ENCODE assay signal across 35 cellular contexts in genomic region chr12:61920230-61920629, GRCh38.
"Had no signal": no experiment of that assay in that cellular context is flagged by ENCODE, and none has a peak within 500 bp of the region (broad histone marks: within the 10 kb centered on the region; RNA-seq: fewer than 3 reads in every experiment).

No MANE protein-coding gene starts in this region.

- H3K4me1 ChIP-seq: adrenal gland, ascending aorta, body of pancreas, breast epithelium had no signal

- H3K4me3 ChIP-seq: adrenal gland, ascending aorta, body of pancreas, breast epithelium, cardiac muscle cell had no signal

- DNase-seq: activated effector memory CD4-positive, alpha-beta T cell treated with anti-CD3 and anti-CD28 coated beads, Interleukin-2, amount 50 U/mL, for 16 hours; activated effector memory CD4-positive, alpha-beta T cell treated with Interleukin-2 at 50 U/mL for 16 hours; activated gamma-delta T cell; activated gamma-delta T cell treated with Interleukin-2 at 50 U/mL for 16 hours; activated naive CD4-positive, alpha-beta T cell; activated naive CD4-positive, alpha-beta T cell treated with anti-CD3 and anti-CD28 coated beads for 36 hours; activated naive CD4-positive, alpha-beta T cell treated with anti-CD3 and anti-CD28 coated beads, Interleukin-2, amount 10 ng/mL, durations not matched to agents 7 days and 5 days; activated naive CD4-positive, alpha-beta T cell treated with anti-CD3 and anti-CD28 coated beads, Interleukin-2, amount 50 U/mL, for 16 hours; activated naive CD4-positive, alpha-beta T cell treated with Interleukin-2 at 50 U/mL for 16 hours; activated naive CD8-positive, alpha-beta T cell treated with anti-CD3 and anti-CD28 coated beads for 36 hours; activated naive CD8-positive, alpha-beta T cell treated with anti-CD3 and anti-CD28 coated beads, Interleukin-2, amount 10 ng/mL, durations not matched to agents 7 days and 5 days; activated naive CD8-positive, alpha-beta T cell treated with anti-CD3 and anti-CD28 coated beads, Interleukin-2, amount 50 U/mL, for 24 hours; activated T-cell treated with anti-CD3 and anti-CD28 coated beads for 4 hours; activated T-cell treated with anti-CD3 and anti-CD28 coated beads, Interleukin-2, amount 50 U/mL, for 1 hour; activated T-cell treated with anti-CD3 and anti-CD28 coated beads, Interleukin-2, amount 50 U/mL, for 24 hours; activated T-cell treated with anti-CD3 and anti-CD28 coated beads, Interleukin-2, amount 50 U/mL, for 4 hours; activated T-cell treated with anti-CD3 and anti-CD28 coated beads, Interleukin-2, amount 50 U/mL, for 48 hours; activated T-cell treated with anti-CD3 and anti-CD28 coated beads, Interleukin-2, amount 50 U/mL, for 72 hours; adrenal gland; amniotic stem cell; amygdala; anterior cingulate cortex; aorta; body of pancreas; brain microvascular endothelial cell; caudate nucleus; central memory CD4-positive, alpha-beta T cell; cerebellar nuclear complex had no signal

- H3K36me3 ChIP-seq: adrenal gland, ascending aorta, brain microvascular endothelial cell, breast epithelium, cardiac muscle cell had no signal

- H3K27me3 ChIP-seq: adrenal gland, ascending aorta, body of pancreas, brain microvascular endothelial cell, breast epithelium, cardiac muscle cell had no signal

- FAIRE-seq: astrocyte, bronchial epithelial cell had no signal

- H3K9me3 ChIP-seq: adrenal gland, body of pancreas had no signal

- ATAC-seq: activated naive CD4-positive, alpha-beta T cell treated with anti-CD3 and anti-CD28 coated beads, Interleukin-2, amount 50 U/mL, for 72 hours; activated naive CD8-positive, alpha-beta T cell treated with anti-CD3 and anti-CD28 coated beads, Interleukin-2, amount 50 U/mL, for 24 hours; activated T-cell treated with anti-CD3 and anti-CD28 coated beads, Interleukin-2, amount 50 U/mL, for 4 hours; activated T-cell treated with anti-CD3 and anti-CD28 coated beads, Interleukin-2, amount 50 U/mL, for 72 hours; activated T-helper 17 cell treated with anti-CD3 and anti-CD28 coated beads, Interleukin-2, amount 50 U/mL, for 72 hours; body of pancreas had no signal

- H3K27ac ChIP-seq: adrenal gland, ascending aorta, body of pancreas, brain microvascular endothelial cell, breast epithelium, cardiac muscle cell had no signal
